In genomic region chr12:6552140-6552551, GRCh38 we compare ENCODE assay signal across 9 cellular contexts. TPM values are rescaled to one million over a fixed set of nuclear protein-coding genes. Genes with fewer than 3 reads are reported as not detected.
DNase-seq lines count a peak whose midpoint lies in the region; ATAC-seq and TF ChIP-seq lines count a peak whose summit lies in the region.
"Had no signal": no experiment of that assay in that cellular context is flagged by ENCODE, and none has a peak within 500 bp of the region (broad histone marks: within the 10 kb centered on the region; RNA-seq: fewer than 3 reads in every experiment).

No MANE protein-coding gene starts in this region.

- no peak overlapping the region for H3K4me3 ChIP-seq in lower lobe of right lung
- no peak overlapping the region for H3K4me3 ChIP-seq in upper lobe of right lung

- DNase-seq in activated CD4-positive, alpha-beta T cell treated with anti-CD3 and anti-CD28 coated beads for 36 hours, result no peak
- no peak for DNase-seq in activated CD4-positive, alpha-beta T cell treated with anti-CD3 and anti-CD28 coated beads, Interleukin-2, amount 50 U/mL, for 48 hours
- peak; percentile 49 for DNase-seq in cerebellar cortex (ENCODE audit: low spot score)
- DNase-seq in lower lobe of right lung, result no peak
- DNase-seq in upper lobe of right lung, result no peak
- no peak for DNase-seq in pons (ENCODE audit: low spot score)
- DNase-seq: cortex of kidney had no signal

- intact Hi-C loops in activated CD4-positive, alpha-beta T cell treated with anti-CD3 and anti-CD28 coated beads for 36 hours (cut with DNase I, micrococcal nuclease), result loop anchor here in 1 of 2 experiments (5.0 kb wide), 1 partner anchor 215 kb away; no protein-coding TSS in a partner anchor
- intact Hi-C loops in lower lobe of right lung (cut with DNase I) (no loop called here), upper lobe of right lung (cut with DNase I) (no loop called here)

- H3K9me3 Mint-ChIP-seq in activated CD4-positive, alpha-beta T cell treated with anti-CD3 and anti-CD28 coated beads for 36 hours (ENCODE audit: low read depth), result no peaks in the 10 kb centered on the region

- H3K4me1 ChIP-seq in lower lobe of right lung (peaks cover 71% of the 10 kb centered on the region), upper lobe of right lung (peaks cover 50% of the 10 kb centered on the region)

- H3K27ac ChIP-seq in lower lobe of right lung (peak overlapping the region; percentile 78), upper lobe of right lung (peak overlapping the region; percentile 73)

- CTCF ChIA-PET in activated CD4-positive, alpha-beta T cell treated with anti-CD3 and anti-CD28 coated beads for 36 hours (lab: Charles Lee), result interaction anchor here (0.6 to 13.6 kb wide), 9 partner anchors 12 to 223 kb away, joined by 3 to 141 read pairs (median 4); partner anchors contain the start of gene GAPDH

- H3K36me3 ChIP-seq in lower lobe of right lung (peaks cover 36% of the 10 kb centered on the region), upper lobe of right lung (peaks cover 25% of the 10 kb centered on the region)

- H3K9me3 ChIP-seq in lower lobe of right lung, result no peaks in the 10 kb centered on the region
- no peaks in the 10 kb centered on the region for H3K9me3 ChIP-seq in upper lobe of right lung

- POLR2A ChIA-PET in activated CD4-positive, alpha-beta T cell treated with anti-CD3 and anti-CD28 coated beads for 36 hours (lab: Charles Lee), result interaction anchor here (1.3 kb wide), 1 partner anchor 15 kb away, joined by 4 read pairs; no protein-coding TSS in a partner anchor

- no peak for ATAC-seq in activated CD4-positive, alpha-beta T cell treated with anti-CD3 and anti-CD28 coated beads for 36 hours
- ATAC-seq in lower lobe of right lung (no peak), upper lobe of right lung (no peak), HG03354 (IDR thresholded peaks at IDR 0.05; ENCODE audit: poor library complexity, severe bottlenecking, unreplicated experiment) (no peak), GM21723 (IDR thresholded peaks at IDR 0.05; ENCODE audit: unreplicated experiment) (no peak)

- no peaks in the 10 kb centered on the region for H3K27me3 ChIP-seq in lower lobe of right lung (ENCODE audit: low read depth)
- H3K27me3 ChIP-seq in upper lobe of right lung, result no peaks in the 10 kb centered on the region

- peaks cover 23% of the 10 kb centered on the region for H3K36me3 Mint-ChIP-seq in activated CD4-positive, alpha-beta T cell treated with anti-CD3 and anti-CD28 coated beads for 36 hours (ENCODE audit: low read depth)

- H3K27me3 Mint-ChIP-seq in activated CD4-positive, alpha-beta T cell treated with anti-CD3 and anti-CD28 coated beads for 36 hours, result no peaks in the 10 kb centered on the region

- peak overlapping the region; percentile 11 for H3K27ac Mint-ChIP-seq in activated CD4-positive, alpha-beta T cell treated with anti-CD3 and anti-CD28 coated beads for 36 hours

- no peak overlapping the region for H3K4me3 Mint-ChIP-seq in activated CD4-positive, alpha-beta T cell treated with anti-CD3 and anti-CD28 coated beads for 36 hours

- no peak for TF ChIP-seq CTCF in lower lobe of right lung (IDR thresholded peaks at IDR 0.05)
- no peak for TF ChIP-seq CTCF in upper lobe of right lung (IDR thresholded peaks at IDR 0.05)

- H3K4me1 Mint-ChIP-seq in activated CD4-positive, alpha-beta T cell treated with anti-CD3 and anti-CD28 coated beads for 36 hours, result peaks cover 53% of the 10 kb centered on the region

RNA-seq across cellular contexts. Expression of gene IFFO1, which starts 3.7 kb away (rescaled TPM):
- 1 to 10 TPM; 8.1 to 8.4 TPM for total RNA-seq in activated CD4-positive, alpha-beta T cell treated with anti-CD3 and anti-CD28 coated beads for 36 hours
- total RNA-seq in lower lobe of right lung, result 27.6 TPM
- 23.5 TPM for total RNA-seq in upper lobe of right lung

RNA-seq across cellular contexts. Expression of gene NOP2, which starts 15.9 kb away (rescaled TPM):
- total RNA-seq in activated CD4-positive, alpha-beta T cell treated with anti-CD3 and anti-CD28 coated beads for 36 hours, result 10 to 100 TPM; 93.2 to 97.1 TPM
- total RNA-seq in lower lobe of right lung (30.2 TPM), upper lobe of right lung (32.2 TPM)

RNA-seq across cellular contexts. Expression of gene GAPDH, which starts 17.8 kb away (rescaled TPM):
- 1,000 to 10,000 TPM; 7,289 to 9,770 TPM for total RNA-seq in activated CD4-positive, alpha-beta T cell treated with anti-CD3 and anti-CD28 coated beads for 36 hours
- total RNA-seq in lower lobe of right lung (766 TPM), upper lobe of right lung (736 TPM)

RNA-seq across cellular contexts. Expression of gene CHD4, which starts 55.0 kb away (rescaled TPM):
- total RNA-seq in activated CD4-positive, alpha-beta T cell treated with anti-CD3 and anti-CD28 coated beads for 36 hours, result 100 to 1,000 TPM; 279 to 322 TPM
- 169 TPM for total RNA-seq in lower lobe of right lung
- total RNA-seq in upper lobe of right lung, result 160 TPM

RNA-seq across cellular contexts. Expression of gene NCAPD2, which starts 58.2 kb away (rescaled TPM):
- total RNA-seq in activated CD4-positive, alpha-beta T cell treated with anti-CD3 and anti-CD28 coated beads for 36 hours, result 100 to 1,000 TPM; 199 to 210 TPM
- total RNA-seq in lower lobe of right lung (32.0 TPM), upper lobe of right lung (26.7 TPM)
